ENCODE assay signal across 12 cellular contexts in the genomic region with DNA sequence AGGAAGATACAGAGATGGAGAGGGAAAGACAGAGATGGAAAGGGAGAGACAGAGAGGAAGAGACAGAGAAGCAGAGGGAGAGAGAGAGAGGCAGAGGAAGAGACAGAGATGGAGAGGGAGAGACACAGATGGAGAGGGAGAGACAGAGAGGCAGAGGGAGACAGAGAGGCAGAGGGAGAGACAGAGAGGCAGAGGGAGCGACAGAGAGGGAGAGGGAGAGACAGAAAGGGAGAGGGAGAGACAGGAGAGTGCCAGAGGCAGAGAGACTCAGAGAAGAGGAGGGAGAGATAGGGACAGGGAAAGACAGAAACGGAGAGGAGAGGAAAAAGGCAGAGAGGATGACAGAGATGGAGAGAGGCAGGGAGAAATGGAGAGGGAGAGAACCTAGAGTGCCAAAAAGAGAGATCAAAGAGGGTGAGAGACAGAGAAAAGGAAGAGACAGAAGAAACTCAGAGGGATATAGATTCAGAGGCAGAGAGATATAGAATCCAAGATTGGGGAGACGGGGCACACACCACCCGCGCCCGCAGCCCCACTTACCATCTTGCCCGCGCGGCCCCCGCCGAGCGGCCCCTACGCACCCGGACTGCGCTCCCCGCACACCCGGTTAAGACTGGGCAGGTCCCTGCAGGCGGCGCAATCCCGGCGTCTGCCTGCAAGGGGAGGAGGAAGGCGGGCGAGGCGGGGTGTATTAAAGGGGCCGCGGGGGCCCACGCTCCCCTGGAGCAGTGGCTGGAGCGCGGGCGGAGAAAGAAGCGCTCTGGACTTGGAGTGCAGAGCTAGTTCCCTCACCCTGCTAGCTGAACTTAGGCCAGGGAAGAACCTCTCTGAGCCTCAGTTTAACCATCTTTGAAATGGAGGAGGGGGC. TPM values are rescaled to one million over a fixed set of nuclear protein-coding genes. Genes with fewer than 3 reads are reported as not detected.
DNase-seq lines count a peak whose midpoint lies in the region; ATAC-seq and TF ChIP-seq lines count a peak whose summit lies in the region.
"Had no signal": no experiment of that assay in that cellular context is flagged by ENCODE, and none has a peak within 500 bp of the region (broad histone marks: within the 10 kb centered on the region; RNA-seq: fewer than 3 reads in every experiment).

No MANE protein-coding gene starts in this region.

- no peaks in the 10 kb centered on the region for H3K9me3 Mint-ChIP-seq in activated T-helper 17 cell treated with anti-CD3 and anti-CD28 coated beads, Interleukin-2, amount 50 U/mL, for 72 hours
- H3K9me3 Mint-ChIP-seq in type B pancreatic cell = no peaks in the 10 kb centered on the region

- peaks cover 18% of the 10 kb centered on the region for H3K27me3 ChIP-seq in cardiac muscle cell
- H3K27me3 ChIP-seq in right atrium auricular region = peaks cover 3 to 8% of the 10 kb centered on the region in 2 donors
- H3K27me3 ChIP-seq in iPS-20b (ENCODE audit: insufficient read depth, low read length) = peaks cover 37% of the 10 kb centered on the region
- peaks cover 47% of the 10 kb centered on the region for H3K27me3 ChIP-seq in suprapubic skin

- H3K4me1 Mint-ChIP-seq in activated T-helper 17 cell treated with anti-CD3 and anti-CD28 coated beads, Interleukin-2, amount 50 U/mL, for 72 hours = peaks cover 8% of the 10 kb centered on the region
- peaks cover 5% of the 10 kb centered on the region for H3K4me1 Mint-ChIP-seq in type B pancreatic cell (ENCODE audit: unreplicated experiment)

- ATAC-seq in activated T-helper 17 cell treated with anti-CD3 and anti-CD28 coated beads, Interleukin-2, amount 50 U/mL, for 72 hours (replicated peaks) = no peak
- no peak for ATAC-seq in HG03457 (IDR thresholded peaks at IDR 0.05; ENCODE audit: unreplicated experiment)
- ATAC-seq: left lung had no signal

- H3K9me3 ChIP-seq in cardiac muscle cell (ENCODE audit: low read depth) = no peaks in the 10 kb centered on the region
- H3K9me3 ChIP-seq in right atrium auricular region = peaks cover 0 to 5% of the 10 kb centered on the region in 2 donors
- no peaks in the 10 kb centered on the region for H3K9me3 ChIP-seq in iPS-20b (ENCODE audit: insufficient read depth, low read depth, low read length)
- no peaks in the 10 kb centered on the region for H3K9me3 ChIP-seq in suprapubic skin

- peaks cover 22% of the 10 kb centered on the region for H3K27me3 Mint-ChIP-seq in activated T-helper 17 cell treated with anti-CD3 and anti-CD28 coated beads, Interleukin-2, amount 50 U/mL, for 72 hours
- H3K27me3 Mint-ChIP-seq in type B pancreatic cell = peaks cover 65% of the 10 kb centered on the region

- TF ChIP-seq CTCF in cardiac muscle cell (IDR thresholded peaks at IDR 0.05; ENCODE audit: low read depth, low read length) = no peak
- TF ChIP-seq CTCF in right atrium auricular region (IDR thresholded peaks at IDR 0.05) = no peak
- no peak for TF ChIP-seq CTCF in type B pancreatic cell (conservative IDR thresholded peaks at IDR 0.05)
- TF ChIP-seq CTCF in suprapubic skin (IDR thresholded peaks at IDR 0.05) = no peak

- H3K4me1 ChIP-seq in cardiac muscle cell (ENCODE audit: low read depth) = no peaks in the 10 kb centered on the region
- peaks cover 0 to 8% of the 10 kb centered on the region in 2 donors for H3K4me1 ChIP-seq in right atrium auricular region
- peaks cover 3% of the 10 kb centered on the region; the same call in 1 of the 2 replicates for H3K4me1 ChIP-seq in iPS-20b (ENCODE audit: insufficient read depth, low read length)
- peaks cover 12% of the 10 kb centered on the region for H3K4me1 ChIP-seq in suprapubic skin

- no peak for TF ChIP-seq EP300 in suprapubic skin (IDR thresholded peaks at IDR 0.05)

- TF ChIP-seq POLR2A in suprapubic skin (IDR thresholded peaks at IDR 0.05) = no peak

- WGBS in suprapubic skin = 4% methylated on average over 31 of the region's 31 CpGs

- no peaks in the 10 kb centered on the region for H3K36me3 Mint-ChIP-seq in activated T-helper 17 cell treated with anti-CD3 and anti-CD28 coated beads, Interleukin-2, amount 50 U/mL, for 72 hours (ENCODE audit: low read depth)
- no peaks in the 10 kb centered on the region for H3K36me3 Mint-ChIP-seq in type B pancreatic cell

- H3K4me3 Mint-ChIP-seq in activated T-helper 17 cell treated with anti-CD3 and anti-CD28 coated beads, Interleukin-2, amount 50 U/mL, for 72 hours = peak overlapping the region; percentile 46
- H3K4me3 Mint-ChIP-seq in type B pancreatic cell = peak overlapping the region; percentile 80

- no peak overlapping the region for H3K27ac Mint-ChIP-seq in activated T-helper 17 cell treated with anti-CD3 and anti-CD28 coated beads, Interleukin-2, amount 50 U/mL, for 72 hours
- no peak overlapping the region for H3K27ac Mint-ChIP-seq in type B pancreatic cell

- H3K4me3 ChIP-seq in cardiac muscle cell (peak overlapping the region; percentile 20), right atrium auricular region (no peak overlapping the region), iPS-20b (ENCODE audit: low read length) (peak overlapping the region; percentile 79), suprapubic skin (no peak overlapping the region)
- H3K4me3 ChIP-seq: left lung had no signal

- H3K36me3 ChIP-seq in cardiac muscle cell (no peaks in the 10 kb centered on the region), right atrium auricular region (no peaks in the 10 kb centered on the region), iPS-20b (ENCODE audit: insufficient read depth, low read depth, low read length) (no peaks in the 10 kb centered on the region), suprapubic skin (no peaks in the 10 kb centered on the region)
- H3K36me3 ChIP-seq: left lung had no signal

- no peak for DNase-seq in cardiac muscle cell (ENCODE audit: low read depth in 1 of 2, low spot score in 1 of 2)
- no peak for DNase-seq in right atrium auricular region (ENCODE audit: low spot score)
- no peak for DNase-seq in type B pancreatic cell (ENCODE audit: extremely low spot score, unreplicated experiment)
- DNase-seq in HUDEP-2 (lab: John Stamatoyannopoulos, UW; ENCODE audit: unreplicated experiment in 76 of 76) = no peak
- DNase-seq in suprapubic skin (ENCODE audit: low spot score in 2 of 2) = no peak
- DNase-seq: activated naive CD4-positive, alpha-beta T cell; EL had no signal

- H3K27ac ChIP-seq in cardiac muscle cell (no peak overlapping the region), right atrium auricular region (no peak overlapping the region), iPS-20b (ENCODE audit: low read length) (no peak overlapping the region), suprapubic skin (no peak overlapping the region)
- H3K27ac ChIP-seq: left lung had no signal

- H3K9ac ChIP-seq in iPS-20b (ENCODE audit: low read depth, low read length) = no peak overlapping the region

RNA-seq across cellular contexts. Expression of a gene that starts 10.7 kb away (rescaled TPM):
- total RNA-seq in cardiac muscle cell (4.9 and 9.6 TPM in 2 replicates), right atrium auricular region (under 1 TPM; 0.63 to 0.75 TPM), type B pancreatic cell (ENCODE audit: low replicate concordance) (5.4 and 6.4 TPM in 2 replicates), suprapubic skin (under 1 TPM in 1 of 4 donors, not detected in 3; 0.42 TPM)
- polyA plus RNA-seq in cardiac muscle cell = 12.1 and 13.5 TPM in 2 replicates
- not detected for total RNA-seq in activated T-helper 17 cell treated with anti-CD3 and anti-CD28 coated beads, Interleukin-2, amount 50 U/mL, for 72 hours
- total RNA-seq: M059J had no signal

RNA-seq across cellular contexts. Expression of a gene that starts 50.7 kb away (rescaled TPM):
- total RNA-seq in cardiac muscle cell = 0.36 and 0.42 TPM in 2 replicates
- polyA plus RNA-seq in cardiac muscle cell = 0.45 TPM in 1 of 2 replicates, not detected in the other
- total RNA-seq in right atrium auricular region = not detected
- total RNA-seq in activated T-helper 17 cell treated with anti-CD3 and anti-CD28 coated beads, Interleukin-2, amount 50 U/mL, for 72 hours = not detected
- total RNA-seq in type B pancreatic cell (ENCODE audit: low replicate concordance) = 0.07 and 0.80 TPM in 2 replicates
- not detected for total RNA-seq in suprapubic skin
- total RNA-seq: left lung, M059J had no signal

RNA-seq across cellular contexts. Expression of a gene that starts 57.9 kb away (rescaled TPM):
- total RNA-seq in cardiac muscle cell = 74.5 and 76.0 TPM in 2 replicates
- polyA plus RNA-seq in cardiac muscle cell = 73.7 and 84.6 TPM in 2 replicates
- total RNA-seq in right atrium auricular region = 10 to 100 TPM; 33.7 to 36.6 TPM
- 10 to 100 TPM; 50.2 to 51.1 TPM for total RNA-seq in activated T-helper 17 cell treated with anti-CD3 and anti-CD28 coated beads, Interleukin-2, amount 50 U/mL, for 72 hours
- 60.8 and 86.8 TPM in 2 replicates for total RNA-seq in type B pancreatic cell (ENCODE audit: low replicate concordance)
- 10 to 100 TPM; 23.1 to 64.8 (median 31.3) TPM for total RNA-seq in suprapubic skin

RNA-seq across cellular contexts. Expression of a gene that starts 58.2 kb away (rescaled TPM):
- total RNA-seq in cardiac muscle cell (46.0 and 78.5 TPM in 2 replicates), right atrium auricular region (10 to 100 TPM; 22.1 to 31.3 TPM), type B pancreatic cell (ENCODE audit: low replicate concordance) (68.6 and 83.3 TPM in 2 replicates), suprapubic skin (100 to 1,000 TPM in 1 of 4 donors, 10 to 100 TPM in 3; 59.5 to 220 (median 77.6) TPM)
- 43.6 and 53.9 TPM in 2 replicates for polyA plus RNA-seq in cardiac muscle cell
- total RNA-seq in activated T-helper 17 cell treated with anti-CD3 and anti-CD28 coated beads, Interleukin-2, amount 50 U/mL, for 72 hours = 10 to 100 TPM; 58.8 to 67.9 TPM

RNA-seq across cellular contexts. Expression of a gene that starts 59.2 kb away (rescaled TPM):
- total RNA-seq in cardiac muscle cell (5.1 and 6.4 TPM in 2 replicates), right atrium auricular region (1 to 10 TPM; 4.3 to 8.1 TPM), type B pancreatic cell (ENCODE audit: low replicate concordance) (15.2 and 22.9 TPM in 2 replicates), suprapubic skin (10 to 100 TPM; 16.6 to 30.9 (median 24.9) TPM)
- 7.8 and 10.0 TPM in 2 replicates for polyA plus RNA-seq in cardiac muscle cell
- 10 to 100 TPM; 39.5 to 50.9 TPM for total RNA-seq in activated T-helper 17 cell treated with anti-CD3 and anti-CD28 coated beads, Interleukin-2, amount 50 U/mL, for 72 hours

Comparison
In these comparisons a context has a peak if more than half of its experiments do, and no peak if none do; other contexts are left out.
1. H3K4me3 ChIP-seq: peak in cardiac muscle cell (single experiment) and iPS-20b (single experiment); none in right atrium auricular region (0 of 2) and suprapubic skin (single experiment).